ENCODE assay signal across 13 cellular contexts in genomic region chr18:38751897-38752296, GRCh38.
A peak's percentile ranks its signal among the peaks of the same experiment; 100 is the strongest.
DNase-seq lines count a peak whose midpoint lies in the region; ATAC-seq lines count a peak whose summit lies in the region.
"Had no signal": no experiment of that assay in that cellular context is flagged by ENCODE, and none has a peak within 500 bp of the region (broad histone marks: within the 10 kb centered on the region; RNA-seq: fewer than 3 reads in every experiment).

No MANE protein-coding gene starts in this region.

- POLR2A ChIA-PET in activated CD4-positive, alpha-beta T cell treated with anti-CD3 and anti-CD28 coated beads, Interleukin-2, amount 10 ng/mL, durations not matched to agents 7 days and 5 days (lab: Charles Lee): no interaction called here

- H3K4me1 Mint-ChIP-seq in activated CD4-positive, alpha-beta T cell treated with anti-CD3 and anti-CD28 coated beads, Interleukin-2, amount 10 ng/mL, durations not matched to agents 7 days and 5 days: no peaks in the 10 kb centered on the region
- H3K4me1 Mint-ChIP-seq: memory B cell had no signal

- no peak overlapping the region for H3K4me3 Mint-ChIP-seq in activated CD4-positive, alpha-beta T cell treated with anti-CD3 and anti-CD28 coated beads, Interleukin-2, amount 10 ng/mL, durations not matched to agents 7 days and 5 days
- H3K4me3 Mint-ChIP-seq: activated T-cell treated with anti-CD3 and anti-CD28 coated beads, Interleukin-2, amount 50 U/mL, for 24 hours; memory B cell had no signal

- no peaks in the 10 kb centered on the region for H3K9me3 Mint-ChIP-seq in activated CD4-positive, alpha-beta T cell treated with anti-CD3 and anti-CD28 coated beads, Interleukin-2, amount 10 ng/mL, durations not matched to agents 7 days and 5 days

- no peaks in the 10 kb centered on the region for H3K27me3 Mint-ChIP-seq in activated CD4-positive, alpha-beta T cell treated with anti-CD3 and anti-CD28 coated beads, Interleukin-2, amount 10 ng/mL, durations not matched to agents 7 days and 5 days
- H3K27me3 Mint-ChIP-seq: activated T-cell treated with anti-CD3 and anti-CD28 coated beads, Interleukin-2, amount 50 U/mL, for 24 hours; memory B cell had no signal

- peak; percentile 15 for DNase-seq in activated CD4-positive, alpha-beta T cell treated with anti-CD3 and anti-CD28 coated beads for 48 hours
- no peak for DNase-seq in activated CD4-positive, alpha-beta T cell treated with anti-CD3 and anti-CD28 coated beads, Interleukin-2, amount 10 ng/mL, durations not matched to agents 7 days and 5 days
- peak; percentile 51 for DNase-seq in astrocyte of the hippocampus (ENCODE audit: low read depth, low spot score)
- DNase-seq in kidney glomerular epithelial cell (lab: John Stamatoyannopoulos, UW): peak; percentile 32
- DNase-seq in stimulated activated CD4-positive, alpha-beta T cell treated with anti-CD3 and anti-CD28 coated beads, Interleukin-4, amount 100 ng/mL, for 1 hour: peak; percentile 2
- DNase-seq in NAMALWA (ENCODE audit: low spot score): no peak
- DNase-seq in NCI-H2107 treated with DMSO at 0.1 percent for 48 hours (lab: John Stamatoyannopoulos, UW; ENCODE audit: unreplicated experiment): no peak
- DNase-seq: activated T-cell treated with anti-CD3 and anti-CD28 coated beads, Interleukin-2, amount 50 U/mL, for 24 hours; NCI-H524 treated with DMSO at 0.1 percent for 48 hours; SIG-M5; trophoblast cell had no signal

- CTCF ChIA-PET in activated CD4-positive, alpha-beta T cell treated with anti-CD3 and anti-CD28 coated beads, Interleukin-2, amount 10 ng/mL, durations not matched to agents 7 days and 5 days (lab: Charles Lee): no interaction called here

- H3K27ac Mint-ChIP-seq in activated CD4-positive, alpha-beta T cell treated with anti-CD3 and anti-CD28 coated beads, Interleukin-2, amount 10 ng/mL, durations not matched to agents 7 days and 5 days: no peak overlapping the region
- H3K27ac Mint-ChIP-seq: activated T-cell treated with anti-CD3 and anti-CD28 coated beads, Interleukin-2, amount 50 U/mL, for 24 hours; memory B cell had no signal

- ATAC-seq in HG03460 (IDR thresholded peaks at IDR 0.05; ENCODE audit: unreplicated experiment): no peak

- no peaks in the 10 kb centered on the region for H3K36me3 Mint-ChIP-seq in activated CD4-positive, alpha-beta T cell treated with anti-CD3 and anti-CD28 coated beads, Interleukin-2, amount 10 ng/mL, durations not matched to agents 7 days and 5 days (ENCODE audit: low read depth)
- H3K36me3 Mint-ChIP-seq: memory B cell had no signal

Comparison
In these comparisons a context has a peak if more than half of its experiments do, and no peak if none do; other contexts are left out.
1. DNase-seq: peak in activated CD4-positive, alpha-beta T cell treated with anti-CD3 and anti-CD28 coated beads for 48 hours (single experiment), astrocyte of the hippocampus (single experiment), kidney glomerular epithelial cell (single experiment) and stimulated activated CD4-positive, alpha-beta T cell treated with anti-CD3 and anti-CD28 coated beads, Interleukin-4, amount 100 ng/mL, for 1 hour (single experiment); none in activated CD4-positive, alpha-beta T cell treated with anti-CD3 and anti-CD28 coated beads, Interleukin-2, amount 10 ng/mL, durations not matched to agents 7 days and 5 days (single experiment), NAMALWA (single experiment) and NCI-H2107 treated with DMSO at 0.1 percent for 48 hours (single experiment).